2 cellular contexts compared by ENCODE assay signal in the genomic region with DNA sequence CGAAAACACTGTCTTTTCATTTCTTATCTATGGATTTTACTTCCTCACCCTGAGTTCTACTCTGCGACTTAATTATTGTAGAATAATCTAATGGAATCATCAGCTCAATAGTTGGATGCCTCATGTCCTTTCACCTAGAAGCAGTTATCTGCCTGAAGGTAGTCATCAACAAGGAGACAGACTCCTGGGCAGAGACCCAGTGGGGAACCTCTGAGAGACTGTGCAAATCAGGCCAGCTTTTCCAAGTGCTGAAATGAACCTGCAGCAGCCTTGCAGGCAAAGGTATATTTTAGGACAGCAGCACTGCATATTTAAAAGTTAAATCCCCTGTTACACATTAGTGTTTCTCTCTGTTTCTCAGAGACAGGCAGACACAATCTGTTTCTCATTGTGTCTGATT.
A peak's percentile ranks its signal among the peaks of the same experiment; 100 is the strongest.
TF ChIP-seq lines count a peak whose summit lies in the region.

No MANE protein-coding gene starts in this region.

TF ChIP-seq in liver, 16 proteins besides CTCF, POLR2A, EP300 and RAD21 (continued from another document):
- TF ChIP-seq, protein P1, sequence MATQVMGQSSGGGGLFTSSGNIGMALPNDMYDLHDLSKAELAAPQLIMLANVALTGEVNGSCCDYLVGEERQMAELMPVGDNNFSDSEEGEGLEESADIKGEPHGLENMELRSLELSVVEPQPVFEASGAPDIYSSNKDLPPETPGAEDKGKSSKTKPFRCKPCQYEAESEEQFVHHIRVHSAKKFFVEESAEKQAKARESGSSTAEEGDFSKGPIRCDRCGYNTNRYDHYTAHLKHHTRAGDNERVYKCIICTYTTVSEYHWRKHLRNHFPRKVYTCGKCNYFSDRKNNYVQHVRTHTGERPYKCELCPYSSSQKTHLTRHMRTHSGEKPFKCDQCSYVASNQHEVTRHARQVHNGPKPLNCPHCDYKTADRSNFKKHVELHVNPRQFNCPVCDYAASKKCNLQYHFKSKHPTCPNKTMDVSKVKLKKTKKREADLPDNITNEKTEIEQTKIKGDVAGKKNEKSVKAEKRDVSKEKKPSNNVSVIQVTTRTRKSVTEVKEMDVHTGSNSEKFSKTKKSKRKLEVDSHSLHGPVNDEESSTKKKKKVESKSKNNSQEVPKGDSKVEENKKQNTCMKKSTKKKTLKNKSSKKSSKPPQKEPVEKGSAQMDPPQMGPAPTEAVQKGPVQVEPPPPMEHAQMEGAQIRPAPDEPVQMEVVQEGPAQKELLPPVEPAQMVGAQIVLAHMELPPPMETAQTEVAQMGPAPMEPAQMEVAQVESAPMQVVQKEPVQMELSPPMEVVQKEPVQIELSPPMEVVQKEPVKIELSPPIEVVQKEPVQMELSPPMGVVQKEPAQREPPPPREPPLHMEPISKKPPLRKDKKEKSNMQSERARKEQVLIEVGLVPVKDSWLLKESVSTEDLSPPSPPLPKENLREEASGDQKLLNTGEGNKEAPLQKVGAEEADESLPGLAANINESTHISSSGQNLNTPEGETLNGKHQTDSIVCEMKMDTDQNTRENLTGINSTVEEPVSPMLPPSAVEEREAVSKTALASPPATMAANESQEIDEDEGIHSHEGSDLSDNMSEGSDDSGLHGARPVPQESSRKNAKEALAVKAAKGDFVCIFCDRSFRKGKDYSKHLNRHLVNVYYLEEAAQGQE (IDR thresholded peaks at IDR 0.05), result peak; percentile 54
- TF ChIP-seq HNF4A (conservative IDR thresholded peaks at IDR 0.05) (peak; percentile 24 to 26), RXRA (IDR thresholded peaks at IDR 0.05) (peak; percentile 51 to 52), SP1 (IDR thresholded peaks at IDR 0.05) (peak; percentile 53)

TF ChIP-seq in HepG2, 621 proteins besides CTCF, POLR2A, EP300 and RAD21 (continued from another document):
- TF ChIP-seq ZNF407 (CRISPR knock-in tag; IDR thresholded peaks at IDR 0.05; ENCODE audit: not compliant biosample characterization), result no peak
- TF ChIP-seq NR2C2 (CRISPR knock-in tag; IDR thresholded peaks at IDR 0.05; ENCODE audit: borderline replicate concordance), result no peak
- TF ChIP-seq HNRNPLL (IDR thresholded peaks at IDR 0.05; ENCODE audit: low read depth, low read length, poor library complexity, severe bottlenecking), result no peak
- no peak for TF ChIP-seq PHF21A (CRISPR knock-in tag; IDR thresholded peaks at IDR 0.05)
